ENCODE assay signal across 13 cellular contexts in the genomic region with DNA sequence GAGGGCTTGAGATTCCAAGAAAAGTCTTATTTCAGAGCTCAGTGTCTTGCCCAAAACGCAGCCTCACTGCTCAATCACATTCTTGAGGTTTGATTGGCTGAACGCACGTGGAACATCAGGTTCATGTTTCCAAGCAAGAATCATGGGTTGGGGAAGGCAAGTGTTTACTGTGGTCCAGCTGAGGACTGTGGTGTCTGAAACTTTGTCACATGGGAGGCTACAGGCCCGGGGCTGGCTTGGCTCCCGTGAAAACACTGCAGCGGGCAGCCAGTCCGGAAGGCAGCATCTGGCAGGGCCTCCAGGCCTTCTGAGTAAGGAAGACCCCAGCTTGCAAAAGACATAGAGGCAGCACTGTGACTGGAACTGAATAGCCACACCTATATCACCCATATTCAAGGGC.
DNase-seq lines count a peak whose midpoint lies in the region; ATAC-seq, FAIRE-seq and TF ChIP-seq lines count a peak whose summit lies in the region.
"Had no signal": no experiment of that assay in that cellular context is flagged by ENCODE, and none has a peak within 500 bp of the region (broad histone marks: within the 10 kb centered on the region; RNA-seq: fewer than 3 reads in every experiment).

No MANE protein-coding gene starts in this region.

- no peak for TF ChIP-seq POLR2A in A549 (IDR thresholded peaks at IDR 0.05; ENCODE audit: low read length)

- CTCF ChIA-PET in A549 (lab: Yijun Ruan, JAX), result interaction anchor here (0.6 to 3.5 kb wide), 8 partner anchors 9 to 292 kb away, joined by 3 to 30 read pairs (median 4); a partner anchor contains a TSS

- no peaks in the 10 kb centered on the region for H3K4me1 Mint-ChIP-seq in neural progenitor cell

- H2AFZ ChIP-seq in osteoblast (ENCODE audit: low read length) (no peak overlapping the region), neural progenitor cell (replicated peaks) (no peak overlapping the region)

- ATAC-seq in A549, result peak; percentile 8 to 11; a peak in 3 of 6 replicates
- ATAC-seq in HG03280 (IDR thresholded peaks at IDR 0.05; ENCODE audit: unreplicated experiment), result no peak

- H3K27ac ChIP-seq in A549 (peak overlapping the region in 1 of 2 experiments; percentile 30; a peak in 1 of 6 replicates), osteoblast (ENCODE audit: low read depth, low read length) (no peak overlapping the region), neural progenitor cell (no peak overlapping the region)
- H3K27ac ChIP-seq: lower lobe of right lung had no signal

- POLR2A ChIA-PET in A549 (lab: Yijun Ruan, JAX), result no interaction called here

- no peaks in the 10 kb centered on the region for H3K79me2 ChIP-seq in osteoblast (ENCODE audit: insufficient read depth, low read length)
- H3K79me2 ChIP-seq in neural progenitor cell (ENCODE audit: low read depth), result no peaks in the 10 kb centered on the region

- peaks cover 4% of the 10 kb centered on the region for H4K20me1 ChIP-seq in osteoblast (ENCODE audit: insufficient read depth, low read length)
- H4K20me1 ChIP-seq in neural progenitor cell (ENCODE audit: low read depth), result no peaks in the 10 kb centered on the region

- H3K4me2 ChIP-seq in A549 (no peak overlapping the region), osteoblast (ENCODE audit: insufficient read depth, low read length) (no peak overlapping the region), neural progenitor cell (no peak overlapping the region)

- TF ChIP-seq CTCF in A549 (IDR thresholded peaks at IDR 0.05) (no peak), osteoblast (IDR thresholded peaks at IDR 0.05; ENCODE audit: extremely low read depth, low read depth, low read length) (no peak), neural progenitor cell (IDR thresholded peaks at IDR 0.05) (no peak)

- H3K36me3 Mint-ChIP-seq in neural progenitor cell, result peaks cover 5% of the 10 kb centered on the region

- intact Hi-C loops in head of caudate nucleus (cut with DNase I), result no loop called here

- no peaks in the 10 kb centered on the region for H3K9me3 Mint-ChIP-seq in neural progenitor cell

- WGBS in A549 (ENCODE audit: missing lambda C conversion rate), result 93% methylated on average over 7 of the region's 7 CpGs

- H3F3A ChIP-seq in neural progenitor cell (ENCODE audit: low read depth), result no peaks in the 10 kb centered on the region

- H3K36me3 ChIP-seq in osteoblast (ENCODE audit: insufficient read depth, low read length) (peaks cover 14% of the 10 kb centered on the region), neural progenitor cell (no peaks in the 10 kb centered on the region)

- peaks cover 15% of the 10 kb centered on the region; the same call in 2 of the 3 replicates for H3K4me1 ChIP-seq in A549
- peaks cover 10% of the 10 kb centered on the region for H3K4me1 ChIP-seq in osteoblast (ENCODE audit: insufficient read depth, low read length)
- no peaks in the 10 kb centered on the region for H3K4me1 ChIP-seq in neural progenitor cell

- no peak for FAIRE-seq in A549 (lab: Jason Lieb, UNC)
- FAIRE-seq: TTC549 had no signal

- H3K9ac ChIP-seq in neural progenitor cell, result no peak overlapping the region

- no peak overlapping the region for H3K27ac Mint-ChIP-seq in neural progenitor cell

- H3K9me3 ChIP-seq in A549 (no peaks in the 10 kb centered on the region), osteoblast (ENCODE audit: low read depth, low read length) (no peaks in the 10 kb centered on the region), neural progenitor cell (ENCODE audit: low read depth) (no peaks in the 10 kb centered on the region)
- H3K9me3 ChIP-seq: lower lobe of right lung had no signal

- TF ChIP-seq RAD21 in A549 (conservative IDR thresholded peaks at IDR 0.05 in 1 of 2, IDR thresholded peaks at IDR 0.05 in 1 of 2), result no peak

- no peak overlapping the region for H3K4me3 Mint-ChIP-seq in neural progenitor cell

- DNase-seq in A549 (ENCODE audit: low read depth in 1 of 2, low spot score in 1 of 2) (no peak), amygdala (lab: John Stamatoyannopoulos, UW) (peak in 47 of 56 donors; percentile 24 to 85 (median 63)), head of caudate nucleus (peak; percentile 44 to 91 (median 80)), osteoblast (ENCODE audit: insufficient read length, low spot score, missing footprints) (peak; percentile 93), NCI-H82 treated with DMSO at 0.1 percent for 48 hours (lab: John Stamatoyannopoulos, UW; ENCODE audit: unreplicated experiment) (no peak), neural progenitor cell (ENCODE audit: low spot score) (no peak)
- no peak for DNase-seq in stimulated activated CD4-positive, alpha-beta T cell treated with anti-CD3 and anti-CD28 coated beads, Interleukin-4, amount 100 ng/mL, for 4 hours
- DNase-seq: EL, lower lobe of right lung, NCI-H187, retina had no signal

- H3K4me3 ChIP-seq in A549 (no peak overlapping the region), osteoblast (ENCODE audit: insufficient read depth, low read length) (no peak overlapping the region), neural progenitor cell (no peak overlapping the region)
- H3K4me3 ChIP-seq: lower lobe of right lung had no signal

- peaks cover 5% of the 10 kb centered on the region for H3K27me3 Mint-ChIP-seq in neural progenitor cell (ENCODE audit: insufficient read depth, low read depth)

- no peaks in the 10 kb centered on the region for H3K27me3 ChIP-seq in osteoblast (ENCODE audit: insufficient read depth, low read length)
- H3K27me3 ChIP-seq in neural progenitor cell, result no peaks in the 10 kb centered on the region

- TF ChIP-seq EP300 in A549 (IDR thresholded peaks at IDR 0.05), result no peak

TF ChIP-seq in A549, 52 proteins besides CTCF, POLR2A, EP300 and RAD21:
- no peak for TF ChIP-seq PHF8 (IDR thresholded peaks at IDR 0.05; ENCODE audit: borderline replicate concordance, low read depth)
- TF ChIP-seq HDAC2 (IDR thresholded peaks at IDR 0.05), result no peak
- no peak for TF ChIP-seq CBX8 (IDR thresholded peaks at IDR 0.05)
- no peak for TF ChIP-seq FOXS1 (CRISPR knock-in tag; IDR thresholded peaks at IDR 0.05)
- no peak for TF ChIP-seq CEBPB (IDR thresholded peaks at IDR 0.05)
- TF ChIP-seq MAFK (IDR thresholded peaks at IDR 0.05; ENCODE audit: partially characterized antibody), result no peak
- TF ChIP-seq, protein P1, sequence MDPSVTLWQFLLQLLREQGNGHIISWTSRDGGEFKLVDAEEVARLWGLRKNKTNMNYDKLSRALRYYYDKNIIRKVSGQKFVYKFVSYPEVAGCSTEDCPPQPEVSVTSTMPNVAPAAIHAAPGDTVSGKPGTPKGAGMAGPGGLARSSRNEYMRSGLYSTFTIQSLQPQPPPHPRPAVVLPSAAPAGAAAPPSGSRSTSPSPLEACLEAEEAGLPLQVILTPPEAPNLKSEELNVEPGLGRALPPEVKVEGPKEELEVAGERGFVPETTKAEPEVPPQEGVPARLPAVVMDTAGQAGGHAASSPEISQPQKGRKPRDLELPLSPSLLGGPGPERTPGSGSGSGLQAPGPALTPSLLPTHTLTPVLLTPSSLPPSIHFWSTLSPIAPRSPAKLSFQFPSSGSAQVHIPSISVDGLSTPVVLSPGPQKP (IDR thresholded peaks at IDR 0.05; ENCODE audit: low read depth, low read length), result no peak
- TF ChIP-seq JUN (IDR thresholded peaks at IDR 0.05), result no peak
- TF ChIP-seq POLR2AphosphoS2 (conservative IDR thresholded peaks at IDR 0.05; ENCODE audit: low read length), result no peak
- no peak for TF ChIP-seq KDM5A (IDR thresholded peaks at IDR 0.05)
- no peak for TF ChIP-seq TP53 (CRISPR knock-in tag; IDR thresholded peaks at IDR 0.05)
TF ChIP-seq in A549: peak in this region for 0.

Comparison
In these comparisons a context has a peak if more than half of its experiments do, and no peak if none do; other contexts are left out.
1. DNase-seq: peak in amygdala (47 of 56), head of caudate nucleus (42 of 42) and osteoblast (single experiment); none in A549 (0 of 2), NCI-H82 treated with DMSO at 0.1 percent for 48 hours (single experiment), neural progenitor cell (single experiment) and stimulated activated CD4-positive, alpha-beta T cell treated with anti-CD3 and anti-CD28 coated beads, Interleukin-4, amount 100 ng/mL, for 4 hours (0 of 2).